In the genomic region with DNA sequence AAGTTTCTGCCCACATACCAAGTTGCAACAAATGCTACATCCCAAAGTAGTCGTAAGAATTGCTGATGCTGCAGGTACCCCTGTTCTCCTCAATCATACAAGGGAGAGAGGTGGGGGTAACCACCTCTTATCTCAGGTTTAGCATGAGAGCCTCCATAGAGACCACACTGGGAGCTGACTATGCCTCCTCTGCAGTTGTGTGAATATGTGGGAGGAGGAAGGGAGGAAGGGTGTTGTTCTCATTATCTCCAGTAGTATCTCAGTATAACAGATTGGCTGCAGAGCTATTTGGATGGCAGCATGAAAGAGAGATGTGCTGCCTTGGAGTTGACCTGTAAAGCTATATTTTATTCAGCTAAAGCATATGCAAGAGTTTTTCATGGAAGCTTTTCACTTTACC, we compare ENCODE assay signal across 26 cellular contexts.
"Had no signal": no experiment of that assay in that cellular context is flagged by ENCODE, and none has a peak within 500 bp of the region (broad histone marks: within the 10 kb centered on the region; RNA-seq: fewer than 3 reads in every experiment).

No MANE protein-coding gene starts in this region.

- H3K4me3 Mint-ChIP-seq: naive thymus-derived CD4-positive, alpha-beta T cell; nephron; neural progenitor cell; stimulated activated memory B cell treated with anti-CD40 and anti-IgM and Interleukin-4, amounts not matched to agents 10 μg/mL and 1 μg/mL and 100 μg/mL, for 72 hours; type B pancreatic cell had no signal

- H3K27me3 ChIP-seq: colonic mucosa, esophagus muscularis mucosa, foreskin keratinocyte, gastroesophageal sphincter, heart left ventricle, hepatocyte, left lung, neural progenitor cell, right atrium auricular region, sigmoid colon, testis had no signal

- H3K4me1 ChIP-seq: colonic mucosa, esophagus muscularis mucosa, foreskin keratinocyte, gastroesophageal sphincter, heart left ventricle, left lung, prostate gland, right atrium auricular region, sigmoid colon, testis, tibial artery had no signal

- H3K4me3 ChIP-seq: colonic mucosa, esophagus muscularis mucosa, gastroesophageal sphincter, heart left ventricle, hepatocyte, left lung, neural progenitor cell, prostate gland, right atrium auricular region, sigmoid colon, testis, tibial artery had no signal

- H3K79me2 ChIP-seq: hepatocyte had no signal

- DNase-seq: colonic mucosa; dermis blood vessel endothelial cell; effector memory CD4-positive, alpha-beta T cell; foreskin keratinocyte; heart left ventricle; left cardiac atrium; left lung; mesenchymal stem cell; midbrain; naive thymus-derived CD4-positive, alpha-beta T cell; nucleus accumbens; sigmoid colon; stimulated activated CD4-positive, alpha-beta T cell treated with anti-CD3 and anti-CD28 coated beads, Interleukin-4, amount 100 ng/mL, for 4 hours; stimulated activated naive CD8-positive, alpha-beta T cell treated with anti-CD3 and anti-CD28 coated beads, Interleukin-15, Interleukin-2, amounts not matched to agents 100 U/mL and 50 U/mL, for 24 hours; substantia nigra; testis; tibial artery had no signal

- H3K9ac ChIP-seq: neural progenitor cell had no signal

- H3K4me1 Mint-ChIP-seq: naive thymus-derived CD4-positive, alpha-beta T cell; nephron; stimulated activated memory B cell treated with anti-CD40 and anti-IgM and Interleukin-4, amounts not matched to agents 10 μg/mL and 1 μg/mL and 100 μg/mL, for 72 hours had no signal

- H3K9me3 Mint-ChIP-seq: naive thymus-derived CD4-positive, alpha-beta T cell; nephron; neural progenitor cell; stimulated activated memory B cell treated with anti-CD40 and anti-IgM and Interleukin-4, amounts not matched to agents 10 μg/mL and 1 μg/mL and 100 μg/mL, for 72 hours; type B pancreatic cell had no signal

- ATAC-seq: foreskin keratinocyte; gastroesophageal sphincter; heart left ventricle; left cardiac atrium; left lung; naive thymus-derived CD4-positive, alpha-beta T cell; stimulated activated memory B cell treated with anti-CD40 and anti-IgM and Interleukin-4, amounts not matched to agents 10 μg/mL and 1 μg/mL and 100 μg/mL, for 72 hours; stimulated activated naive CD8-positive, alpha-beta T cell treated with anti-CD3 and anti-CD28 coated beads, Interleukin-15, Interleukin-2, amounts not matched to agents 100 U/mL and 50 U/mL, for 24 hours had no signal

- H3K27ac Mint-ChIP-seq: naive thymus-derived CD4-positive, alpha-beta T cell; nephron; neural progenitor cell; stimulated activated memory B cell treated with anti-CD40 and anti-IgM and Interleukin-4, amounts not matched to agents 10 μg/mL and 1 μg/mL and 100 μg/mL, for 72 hours; type B pancreatic cell had no signal

- H3K36me3 ChIP-seq: colonic mucosa, esophagus muscularis mucosa, gastroesophageal sphincter, heart left ventricle, left lung, neural progenitor cell, prostate gland, right atrium auricular region, sigmoid colon, tibial artery had no signal

- H2AFZ ChIP-seq: hepatocyte, neural progenitor cell had no signal

- H3K9me3 ChIP-seq: colonic mucosa, esophagus muscularis mucosa, gastroesophageal sphincter, heart left ventricle, left lung, prostate gland, right atrium auricular region, sigmoid colon, testis, tibial artery had no signal

- H3K36me3 Mint-ChIP-seq: naive thymus-derived CD4-positive, alpha-beta T cell; neural progenitor cell; stimulated activated memory B cell treated with anti-CD40 and anti-IgM and Interleukin-4, amounts not matched to agents 10 μg/mL and 1 μg/mL and 100 μg/mL, for 72 hours; type B pancreatic cell had no signal

- H3K27me3 Mint-ChIP-seq: stimulated activated memory B cell treated with anti-CD40 and anti-IgM and Interleukin-4, amounts not matched to agents 10 μg/mL and 1 μg/mL and 100 μg/mL, for 72 hours; type B pancreatic cell had no signal

- H3K4me2 ChIP-seq: hepatocyte, neural progenitor cell had no signal

- H3K27ac ChIP-seq: colonic mucosa, esophagus muscularis mucosa, foreskin keratinocyte, gastroesophageal sphincter, heart left ventricle, hepatocyte, left lung, neural progenitor cell, prostate gland, right atrium auricular region, sigmoid colon, testis, tibial artery had no signal
